23 cellular contexts compared by ENCODE assay signal in genomic region chr10:89683911-89684310, GRCh38. TPM values are rescaled to one million over a fixed set of nuclear protein-coding genes. Genes with fewer than 3 reads are reported as not detected.
A peak's percentile ranks its signal among the peaks of the same experiment; 100 is the strongest.
DNase-seq lines count a peak whose midpoint lies in the region; ATAC-seq and TF ChIP-seq lines count a peak whose summit lies in the region.
"Had no signal": no experiment of that assay in that cellular context is flagged by ENCODE, and none has a peak within 500 bp of the region (broad histone marks: within the 10 kb centered on the region; RNA-seq: fewer than 3 reads in every experiment).

No MANE protein-coding gene starts in this region.

- no peaks in the 10 kb centered on the region for H3K9me3 ChIP-seq in body of pancreas
- H3K9me3 ChIP-seq in MM.1S (replicated peaks; ENCODE audit: insufficient read depth, low read length), result no peaks in the 10 kb centered on the region
- H3K9me3 ChIP-seq: adrenal gland, Caco-2, left lung had no signal

- H3K4me2 ChIP-seq in MM.1S (ENCODE audit: low read depth, low read length), result no peak overlapping the region

- H3K4me3 ChIP-seq in body of pancreas (no peak overlapping the region), MM.1S (ENCODE audit: low read length) (no peak overlapping the region)
- H3K4me3 ChIP-seq: adrenal gland, GM12878, left lung had no signal

- TF ChIP-seq CTCF in body of pancreas (IDR thresholded peaks at IDR 0.05) (no peak), MM.1S (IDR thresholded peaks at IDR 0.05; ENCODE audit: low read length) (no peak)

- WGBS in body of pancreas, 2 donors, result 16 to 20% methylated on average over 5 of the region's 5 CpGs

- H3K9ac ChIP-seq in MM.1S (ENCODE audit: low read length), result no peak overlapping the region

- H3K4me1 ChIP-seq in body of pancreas (peaks cover 20% of the 10 kb centered on the region), MM.1S (ENCODE audit: low read length) (no peaks in the 10 kb centered on the region)
- H3K4me1 ChIP-seq: adrenal gland, Caco-2, left lung had no signal

- no peaks in the 10 kb centered on the region for H4K20me1 ChIP-seq in MM.1S (ENCODE audit: insufficient read depth, low read length)

- no peak overlapping the region for H2AFZ ChIP-seq in MM.1S (ENCODE audit: low read length)

- H3K36me3 ChIP-seq in body of pancreas (replicated peaks in 1 of 2; ENCODE audit: insufficient read depth in 1 of 2, low read depth in 2 of 2) (no peaks in the 10 kb centered on the region), MM.1S (replicated peaks; ENCODE audit: insufficient read depth, low read length) (no peaks in the 10 kb centered on the region)
- H3K36me3 ChIP-seq: adrenal gland, left lung had no signal

- DNase-seq in DMS53 (lab: John Stamatoyannopoulos, UW) (peak; percentile 92), LHCN-M2 (ENCODE audit: low read depth) (peak; percentile 75), NCI-H69 (lab: John Stamatoyannopoulos, UW) (peak; percentile 8), body of pancreas (peak; percentile 50 to 81 (median 68)), MM.1S (no peak)
- DNase-seq in activated naive CD4-positive, alpha-beta T cell treated with anti-CD3 and anti-CD28 coated beads, Interleukin-2, amount 50 U/mL, for 16 hours, result no peak
- DNase-seq: activated CD4-positive, alpha-beta T cell treated with anti-CD3 and anti-CD28 coated beads, Interleukin-2, amount 50 U/mL, for 1 hour; activated CD8-positive, alpha-beta memory T cell treated with anti-CD3 and anti-CD28 coated beads, Interleukin-2, amount 10 ng/mL, durations not matched to agents 7 days and 5 days; activated naive CD4-positive, alpha-beta T cell; activated T-cell treated with anti-CD3 and anti-CD28 coated beads, Interleukin-2, amount 50 U/mL, for 48 hours; adrenal gland; C1 segment of cervical spinal cord; Caco-2; hypothalamus; left lung; naive B cell; NCI-H226; NK-92 treated with Interleukin-12 subunit alpha and Interleukin-12 subunit beta, amount 100 ng/mL, for 24 hours; stimulated activated naive CD4-positive, alpha-beta T cell treated with Interleukin-2 at 50 U/mL for 16 hours; T1000 had no signal

- H3F3A ChIP-seq in MM.1S (ENCODE audit: insufficient read depth, low read length), result no peaks in the 10 kb centered on the region

- TF ChIP-seq POLR2A in body of pancreas (IDR thresholded peaks at IDR 0.05), result no peak

- H3K79me2 ChIP-seq in MM.1S (ENCODE audit: low read length), result no peaks in the 10 kb centered on the region

- intact Hi-C loops in body of pancreas (cut with DNase I), result no loop called here

- H3K9me2 ChIP-seq in MM.1S (replicated peaks; ENCODE audit: insufficient read depth, low read length), result no peaks in the 10 kb centered on the region

- ATAC-seq in body of pancreas (peak; percentile 79), GM21529 (IDR thresholded peaks at IDR 0.05; ENCODE audit: unreplicated experiment) (no peak)
- ATAC-seq: activated CD8-positive, alpha-beta memory T cell treated with anti-CD3 and anti-CD28 coated beads, Interleukin-2, amount 10 ng/mL, durations not matched to agents 7 days and 5 days; GM12878; left lung; Panc1 had no signal

- H3K27ac ChIP-seq in body of pancreas (no peak overlapping the region), MM.1S (ENCODE audit: low read length) (no peak overlapping the region)
- H3K27ac ChIP-seq: adrenal gland, left lung had no signal

- H3K27me3 ChIP-seq in body of pancreas (no peaks in the 10 kb centered on the region), MM.1S (replicated peaks; ENCODE audit: insufficient read depth, low read length) (no peaks in the 10 kb centered on the region)
- H3K27me3 ChIP-seq: adrenal gland, left lung had no signal

RNA-seq across cellular contexts. Expression of gene KIF20B, which starts 17.5 kb away (rescaled TPM):
- total RNA-seq in LHCN-M2 (2014; rRNA removed) (44.4 and 48.6 TPM in 2 replicates), body of pancreas (1 to 10 TPM in 1 of 2 donors, under 1 TPM in 1; 0.99 to 2.1 TPM)
- 3.4 TPM for polyA plus RNA-seq in LHCN-M2 (2012)

RNA-seq across cellular contexts. Expression of gene PANK1, which starts 38.9 kb away (rescaled TPM):
- total RNA-seq in LHCN-M2 (2014; rRNA removed), result 6.3 and 10.4 TPM in 2 replicates
- 3.3 TPM for polyA plus RNA-seq in LHCN-M2 (2012)
- total RNA-seq in body of pancreas, result 1 to 10 TPM; 2.6 to 3.0 TPM

Comparison
In these comparisons a context has a peak if more than half of its experiments do, and no peak if none do; other contexts are left out.
1. DNase-seq: peak in DMS53 (single experiment), LHCN-M2 (single experiment), NCI-H69 (single experiment) and body of pancreas (4 of 4); none in activated naive CD4-positive, alpha-beta T cell treated with anti-CD3 and anti-CD28 coated beads, Interleukin-2, amount 50 U/mL, for 16 hours (single experiment) and MM.1S (single experiment).
2. RNA of gene KIF20B, which starts 17.5 kb away (total RNA-seq): 44.4 to 48.6 TPM in LHCN-M2; 0.99 to 2.1 TPM in body of pancreas; every median in the first group is over 10 times any median in the second.